In genomic region chr6:3609388-3609787, GRCh38 we compare ENCODE assay signal across 20 cellular contexts.
"Had no signal": no experiment of that assay in that cellular context is flagged by ENCODE, and none has a peak within 500 bp of the region (broad histone marks: within the 10 kb centered on the region; RNA-seq: fewer than 3 reads in every experiment).

No MANE protein-coding gene starts in this region.

- H3K27me3 ChIP-seq: transverse colon, uterus had no signal

- H3K36me3 ChIP-seq: left ventricle myocardium inferior, transverse colon, uterus had no signal

- H3K4me1 ChIP-seq: left ventricle myocardium inferior, transverse colon, uterus had no signal

- H3K4me3 ChIP-seq: left ventricle myocardium inferior, transverse colon, uterus had no signal

- H3K9me3 ChIP-seq: left ventricle myocardium inferior, transverse colon, uterus had no signal

- H3K27ac ChIP-seq: foreskin keratinocyte, left ventricle myocardium inferior, transverse colon had no signal

- ATAC-seq: activated CD4-positive, CD25-positive, alpha-beta regulatory T cell treated with anti-CD3 and anti-CD28 coated beads, Interleukin-2, amount 50 U/mL, for 24 hours; activated naive CD4-positive, alpha-beta T cell treated with anti-CD3 and anti-CD28 coated beads, Interleukin-2, amount 50 U/mL, for 72 hours; activated T-helper 17 cell treated with anti-CD3 and anti-CD28 coated beads, Interleukin-2, amount 50 U/mL, for 72 hours; natural killer cell treated with Interleukin-12 subunit alpha and Interleukin-12 subunit beta and Interleukin-15 and Interleukin-18, amount 100 ng/mL, for 72 hours; sciatic nerve; stimulated activated naive B cell treated with anti-CD40 and anti-IgM and Interleukin-4, amounts not matched to agents 10 μg/mL and 1 μg/mL and 100 μg/mL, for 72 hours; T-helper 17 cell had no signal

- DNase-seq: activated CD4-positive, alpha-beta memory T cell treated with anti-CD3 and anti-CD28 coated beads, Interleukin-2, amount 10 ng/mL, durations not matched to agents 7 days and 5 days; activated CD4-positive, alpha-beta T cell treated with anti-CD3 and anti-CD28 coated beads, Interleukin-2, amount 10 ng/mL, durations not matched to agents 24 days and 14 days; activated T-cell treated with anti-CD3 and anti-CD28 coated beads, Interleukin-2, amount 50 U/mL, for 24 hours; aorta; dermis blood vessel endothelial cell; effector memory CD4-positive, alpha-beta T cell; immature natural killer cell; left ventricle myocardium inferior; stimulated activated CD4-positive, alpha-beta T cell treated with anti-CD3 and anti-CD28 coated beads, Interleukin-2, amount 100 ng/mL, for 48 hours; stimulated activated CD8-positive, alpha-beta memory T cell treated with anti-CD3 and anti-CD28 coated beads, Interleukin-4, amount 100 ng/mL, for 48 hours; stimulated activated naive B cell treated with anti-CD40 and anti-IgM and Interleukin-4, amounts not matched to agents 10 μg/mL and 1 μg/mL and 100 μg/mL, for 72 hours; T-helper 17 cell; transverse colon; uterus had no signal
